Comparison of ENCODE assay signal across 1 cellular context in the genomic region with DNA sequence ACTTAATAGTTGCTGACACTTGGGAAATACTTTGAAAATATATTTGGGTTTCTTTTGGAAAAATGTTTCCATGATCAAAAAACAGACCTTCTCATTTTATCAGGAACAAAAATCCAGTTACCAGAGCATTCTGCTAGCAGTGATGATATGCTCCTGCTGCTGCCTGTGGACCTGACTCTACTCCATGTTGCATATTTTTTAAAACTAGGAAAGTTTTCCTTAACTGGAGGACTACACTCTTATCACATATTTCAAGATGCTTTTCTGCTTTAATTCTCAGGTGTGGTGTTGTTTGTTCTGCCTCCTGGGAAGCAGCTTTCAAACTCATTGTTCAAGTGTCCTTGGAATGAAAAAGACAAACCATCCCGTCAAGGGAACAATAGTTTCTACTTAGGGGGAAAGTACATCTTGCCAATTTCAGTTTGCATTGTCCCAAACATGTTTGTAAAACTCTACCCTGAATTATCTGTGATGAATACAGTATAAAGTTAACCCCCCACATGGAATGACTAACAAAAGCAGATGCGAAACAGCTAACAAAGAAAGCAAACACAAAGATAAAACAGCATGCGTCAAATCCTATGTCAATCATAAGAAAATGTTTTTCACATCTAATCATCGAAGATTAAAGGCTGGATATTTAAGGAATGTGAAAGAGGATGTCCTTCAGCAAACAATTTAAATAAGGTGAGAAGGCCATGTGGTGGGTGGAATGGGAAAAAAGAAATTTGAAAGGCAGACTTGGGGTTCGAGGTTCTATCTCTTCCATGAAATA.
TF ChIP-seq lines count a peak whose summit lies in the region.

No MANE protein-coding gene starts in this region.

TF ChIP-seq in A549, 52 proteins besides CTCF, POLR2A, EP300 and RAD21 (continued from another document):
- TF ChIP-seq E2F6 (IDR thresholded peaks at IDR 0.05; ENCODE audit: borderline replicate concordance, low read depth) (peak; percentile 66), ELK1 (IDR thresholded peaks at IDR 0.05; ENCODE audit: low read depth, low read length) (no peak), POLR2AphosphoS2 (conservative IDR thresholded peaks at IDR 0.05; ENCODE audit: low read length) (no peak), ZC3H11A (IDR thresholded peaks at IDR 0.05) (no peak), PHF8 (IDR thresholded peaks at IDR 0.05; ENCODE audit: borderline replicate concordance, low read depth) (no peak), GATA3 (IDR thresholded peaks at IDR 0.05; ENCODE audit: borderline replicate concordance) (peak; percentile 99), HOXA7 (CRISPR knock-in tag; IDR thresholded peaks at IDR 0.05) (peak; percentile 82), HES2 (IDR thresholded peaks at IDR 0.05) (peak; percentile 45; the same call in 1 of the 2 replicates), JUNB (IDR thresholded peaks at IDR 0.05) (peak; percentile 99), KDM1A (IDR thresholded peaks at IDR 0.05; ENCODE audit: low read depth) (no peak), EHMT2 (IDR thresholded peaks at IDR 0.05; ENCODE audit: low read depth) (no peak), ZNF302 (CRISPR knock-in tag; IDR thresholded peaks at IDR 0.05) (no peak), BHLHE40 (IDR thresholded peaks at IDR 0.05; ENCODE audit: low read depth, low read length) (no peak), MYC (IDR thresholded peaks at IDR 0.05; ENCODE audit: borderline replicate concordance, low read length) (peak; percentile 50; the same call in 1 of the 2 replicates), HMGXB4 (CRISPR knock-in tag; IDR thresholded peaks at IDR 0.05; ENCODE audit: borderline replicate concordance) (no peak), BCL3 (IDR thresholded peaks at IDR 0.05) (peak; percentile 85; the same call in 2 of the 3 replicates), RNF2 (IDR thresholded peaks at IDR 0.05; ENCODE audit: borderline replicate concordance, low read depth) (no peak), PBX3 (IDR thresholded peaks at IDR 0.05) (peak; percentile 80), TP53 (CRISPR knock-in tag; IDR thresholded peaks at IDR 0.05) (no peak), MAZ (IDR thresholded peaks at IDR 0.05; ENCODE audit: borderline replicate concordance, low read depth, low read length) (no peak), ZFP36 (IDR thresholded peaks at IDR 0.05; ENCODE audit: borderline replicate concordance, partially characterized antibody) (no peak), CHD2 (IDR thresholded peaks at IDR 0.05; ENCODE audit: low read length, partially characterized antibody) (no peak), NFE2L2 (conservative IDR thresholded peaks at IDR 0.05; ENCODE audit: low read length) (no peak), RFX5 (IDR thresholded peaks at IDR 0.05) (no peak)
- TF ChIP-seq, protein P1, sequence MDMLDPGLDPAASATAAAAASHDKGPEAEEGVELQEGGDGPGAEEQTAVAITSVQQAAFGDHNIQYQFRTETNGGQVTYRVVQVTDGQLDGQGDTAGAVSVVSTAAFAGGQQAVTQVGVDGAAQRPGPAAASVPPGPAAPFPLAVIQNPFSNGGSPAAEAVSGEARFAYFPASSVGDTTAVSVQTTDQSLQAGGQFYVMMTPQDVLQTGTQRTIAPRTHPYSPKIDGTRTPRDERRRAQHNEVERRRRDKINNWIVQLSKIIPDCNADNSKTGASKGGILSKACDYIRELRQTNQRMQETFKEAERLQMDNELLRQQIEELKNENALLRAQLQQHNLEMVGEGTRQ (IDR thresholded peaks at IDR 0.05) = no peak
- TF ChIP-seq, protein P2, sequence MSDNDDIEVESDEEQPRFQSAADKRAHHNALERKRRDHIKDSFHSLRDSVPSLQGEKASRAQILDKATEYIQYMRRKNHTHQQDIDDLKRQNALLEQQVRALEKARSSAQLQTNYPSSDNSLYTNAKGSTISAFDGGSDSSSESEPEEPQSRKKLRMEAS (IDR thresholded peaks at IDR 0.05) = peak; percentile 88; the same call in 1 of the 2 replicates
- TF ChIP-seq, protein P3, sequence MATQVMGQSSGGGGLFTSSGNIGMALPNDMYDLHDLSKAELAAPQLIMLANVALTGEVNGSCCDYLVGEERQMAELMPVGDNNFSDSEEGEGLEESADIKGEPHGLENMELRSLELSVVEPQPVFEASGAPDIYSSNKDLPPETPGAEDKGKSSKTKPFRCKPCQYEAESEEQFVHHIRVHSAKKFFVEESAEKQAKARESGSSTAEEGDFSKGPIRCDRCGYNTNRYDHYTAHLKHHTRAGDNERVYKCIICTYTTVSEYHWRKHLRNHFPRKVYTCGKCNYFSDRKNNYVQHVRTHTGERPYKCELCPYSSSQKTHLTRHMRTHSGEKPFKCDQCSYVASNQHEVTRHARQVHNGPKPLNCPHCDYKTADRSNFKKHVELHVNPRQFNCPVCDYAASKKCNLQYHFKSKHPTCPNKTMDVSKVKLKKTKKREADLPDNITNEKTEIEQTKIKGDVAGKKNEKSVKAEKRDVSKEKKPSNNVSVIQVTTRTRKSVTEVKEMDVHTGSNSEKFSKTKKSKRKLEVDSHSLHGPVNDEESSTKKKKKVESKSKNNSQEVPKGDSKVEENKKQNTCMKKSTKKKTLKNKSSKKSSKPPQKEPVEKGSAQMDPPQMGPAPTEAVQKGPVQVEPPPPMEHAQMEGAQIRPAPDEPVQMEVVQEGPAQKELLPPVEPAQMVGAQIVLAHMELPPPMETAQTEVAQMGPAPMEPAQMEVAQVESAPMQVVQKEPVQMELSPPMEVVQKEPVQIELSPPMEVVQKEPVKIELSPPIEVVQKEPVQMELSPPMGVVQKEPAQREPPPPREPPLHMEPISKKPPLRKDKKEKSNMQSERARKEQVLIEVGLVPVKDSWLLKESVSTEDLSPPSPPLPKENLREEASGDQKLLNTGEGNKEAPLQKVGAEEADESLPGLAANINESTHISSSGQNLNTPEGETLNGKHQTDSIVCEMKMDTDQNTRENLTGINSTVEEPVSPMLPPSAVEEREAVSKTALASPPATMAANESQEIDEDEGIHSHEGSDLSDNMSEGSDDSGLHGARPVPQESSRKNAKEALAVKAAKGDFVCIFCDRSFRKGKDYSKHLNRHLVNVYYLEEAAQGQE (IDR thresholded peaks at IDR 0.05) = no peak
